8 cellular contexts compared by ENCODE assay signal in the genomic region with DNA sequence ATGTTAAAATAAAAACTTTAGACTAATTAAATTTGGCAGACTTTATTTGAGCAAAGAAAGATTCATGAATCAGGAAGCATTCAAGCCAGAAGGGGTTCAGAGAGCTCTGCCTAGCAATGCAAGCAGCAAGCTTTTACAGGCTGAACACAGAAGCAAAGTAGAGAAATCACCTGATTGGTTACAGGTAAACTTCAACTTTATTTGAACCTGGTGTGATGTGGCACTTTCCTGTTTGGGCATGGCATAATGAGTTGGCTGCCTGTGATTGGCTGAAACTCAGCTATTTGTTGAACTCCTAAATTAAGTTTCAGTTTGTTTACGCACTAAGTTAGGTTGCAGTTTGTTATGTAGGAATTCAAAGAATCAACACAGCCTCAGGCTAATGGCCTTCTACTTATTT.
A peak's percentile ranks its signal among the peaks of the same experiment; 100 is the strongest.
DNase-seq lines count a peak whose midpoint lies in the region; ATAC-seq, FAIRE-seq and TF ChIP-seq lines count a peak whose summit lies in the region.

No MANE protein-coding gene starts in this region.

- no peaks in the 10 kb centered on the region; the same call in 1 of the 2 replicates for H3F3A ChIP-seq in Loucy (ENCODE audit: low read depth)
- H3F3A ChIP-seq in smooth muscle cell (ENCODE audit: low read depth): no peaks in the 10 kb centered on the region

- H4K20me1 ChIP-seq in Loucy (ENCODE audit: insufficient read depth, low read length, poor library complexity, severe bottlenecking) (no peaks in the 10 kb centered on the region), GM12878 (ENCODE audit: control insufficient read depth, insufficient read depth) (no peaks in the 10 kb centered on the region), smooth muscle cell (ENCODE audit: low read depth) (no peaks in the 10 kb centered on the region)

- H3K79me2 ChIP-seq in Loucy (ENCODE audit: insufficient read depth, low read length) (no peaks in the 10 kb centered on the region), GM12878 (ENCODE audit: control insufficient read depth, insufficient read depth, low read length) (no peaks in the 10 kb centered on the region), smooth muscle cell (ENCODE audit: low read depth) (no peaks in the 10 kb centered on the region)

- TF ChIP-seq POLR2A in GM12878 (IDR thresholded peaks at IDR 0.05; ENCODE audit: low read depth, low read length): no peak

- TF ChIP-seq CTCF in Loucy (conservative IDR thresholded peaks at IDR 0.05; ENCODE audit: low read length) (no peak), GM12878 (IDR thresholded peaks at IDR 0.05 in 2 of 3, conservative IDR thresholded peaks at IDR 0.05 in 1 of 3; ENCODE audit: control insufficient read depth in 2 of 3, extremely low read depth in 1 of 3, insufficient read depth in 1 of 3, low read depth in 3 of 3, low read length in 3 of 3) (no peak), smooth muscle cell (IDR thresholded peaks at IDR 0.05; ENCODE audit: borderline replicate concordance, insufficient read depth, poor library complexity, severe bottlenecking) (no peak)

- H3K9me2 ChIP-seq in Loucy (replicated peaks; ENCODE audit: low read depth, low read length): no peaks in the 10 kb centered on the region

- H3K4me1 ChIP-seq in Loucy (ENCODE audit: insufficient read depth, low read length, poor library complexity, severe bottlenecking): peaks cover 36% of the 10 kb centered on the region
- peaks cover 30% of the 10 kb centered on the region for H3K4me1 ChIP-seq in GM12878 (ENCODE audit: control insufficient read depth, insufficient read depth, low read length)
- H3K4me1 ChIP-seq in smooth muscle cell (ENCODE audit: low read depth): peaks cover 17% of the 10 kb centered on the region

- no peaks in the 10 kb centered on the region for H3K36me3 ChIP-seq in Loucy (ENCODE audit: insufficient read depth, low read length)
- H3K36me3 ChIP-seq in GM12878 (ENCODE audit: control insufficient read depth in 2 of 2, insufficient read depth in 2 of 2, low read length in 1 of 2): no peaks in the 10 kb centered on the region
- H3K36me3 ChIP-seq in smooth muscle cell (ENCODE audit: low read depth): no peaks in the 10 kb centered on the region

- H3K9me3 ChIP-seq in Loucy (ENCODE audit: insufficient read depth, low read depth, low read length) (no peaks in the 10 kb centered on the region), GM12878 (replicated peaks; ENCODE audit: control insufficient read depth, insufficient read depth, low read length) (peaks cover 10% of the 10 kb centered on the region), smooth muscle cell (replicated peaks; ENCODE audit: low read depth) (no peaks in the 10 kb centered on the region)

- H3K27ac ChIP-seq in GM12878 (ENCODE audit: control insufficient read depth, insufficient read depth) (0 out of 2 replicates have a peak overlapping the region, but pooled peaks have one; percentile 4), smooth muscle cell (ENCODE audit: low read depth) (peak overlapping the region; percentile 90)

- no peak for TF ChIP-seq RAD21 in GM12878 (IDR thresholded peaks at IDR 0.05; ENCODE audit: insufficient read depth, low read depth, low read length)

- intact Hi-C loops in GM12878 (cut with micrococcal nuclease; ENCODE audit: unreplicated experiment): no loop called here

- FAIRE-seq in GM12878 (lab: Jason Lieb, UNC): peak; percentile 75

- in situ Hi-C loops in GM12878 (cut with MboI): no loop called here

- SMC1A ChIA-PET in GM12878 (lab: Charles Lee; ENCODE audit: uncharacterized antibody, unreplicated experiment): interaction anchor here (0.6 to 5.5 kb wide), 32 partner anchors 8 to 183 kb away, joined by 3 to 110 read pairs (median 6); no protein-coding TSS in a partner anchor

- H3K27me3 ChIP-seq in Loucy (ENCODE audit: insufficient read depth, low read length, poor library complexity, severe bottlenecking): no peaks in the 10 kb centered on the region
- H3K27me3 ChIP-seq in GM12878 (replicated peaks in 1 of 2; ENCODE audit: control insufficient read depth in 2 of 2, insufficient read depth in 2 of 2, low read length in 1 of 2): no peaks in the 10 kb centered on the region
- H3K27me3 ChIP-seq in smooth muscle cell (ENCODE audit: low read depth): no peaks in the 10 kb centered on the region

- CTCF ChIA-PET in GM12878 (lab: Yijun Ruan, JAX): interaction anchor here (0.6 to 3.8 kb wide), 10 partner anchors 10 to 242 kb away, joined by 3 to 25 read pairs (median 4); no protein-coding TSS in a partner anchor

- H3K4me2 ChIP-seq in Loucy (ENCODE audit: low read depth, low read length, poor library complexity, severe bottlenecking) (peak overlapping the region; percentile 36), GM12878 (ENCODE audit: control insufficient read depth, insufficient read depth) (no peak overlapping the region), smooth muscle cell (peak overlapping the region; percentile 39)

- peak overlapping the region; percentile 8 for H3K9ac ChIP-seq in Loucy (ENCODE audit: low read depth, low read length, poor library complexity, severe bottlenecking)
- H3K9ac ChIP-seq in GM12878 (ENCODE audit: control insufficient read depth, insufficient read depth, low read length): no peak overlapping the region
- H3K9ac ChIP-seq in smooth muscle cell (ENCODE audit: low read depth): peak overlapping the region; percentile 56

- peak overlapping the region; percentile 44; the same call in 1 of the 2 replicates for H2AFZ ChIP-seq in Loucy (ENCODE audit: low read length)
- H2AFZ ChIP-seq in GM12878 (ENCODE audit: control insufficient read depth, low read depth, low read length): no peak overlapping the region
- peak overlapping the region; percentile 44 for H2AFZ ChIP-seq in smooth muscle cell (ENCODE audit: low read depth)

- WGBS in GM12878 (ENCODE audit: insufficient coverage, insufficient replicate concordance, low lambda C conversion rate, missing lambda C conversion rate): 0% methylated on average over 1 of the region's 1 CpG
- 85% methylated on average over 1 of the region's 1 CpG for WGBS in smooth muscle cell (ENCODE audit: low lambda C conversion rate)

- BruUV-seq in GM12878 (replicated peaks; lab: Mats Ljungman, UMichigan): no TSS peak

- peak; percentile 42 for DNase-seq in activated CD4-positive, CD25-positive, alpha-beta regulatory T cell treated with anti-CD3 and anti-CD28 coated beads, Interleukin-2, amount 50 U/mL, for 16 hours (ENCODE audit: low read depth, low spot score)
- DNase-seq in activated CD4-positive, CD25-positive, alpha-beta regulatory T cell treated with anti-CD3 and anti-CD28 coated beads, Interleukin-2, amount 50 U/mL, for 72 hours: no peak
- DNase-seq in GM12878 (ENCODE audit: low read depth, low spot score): peak; percentile 72
- DNase-seq in smooth muscle cell (lab: John Stamatoyannopoulos, UW; ENCODE audit: unreplicated experiment): no peak
- no peak for DNase-seq in NCI-H2029 treated with DMSO at 0.1 percent for 48 hours (lab: John Stamatoyannopoulos, UW)
- DNase-seq in GM19238 (ENCODE audit: insufficient read length, low spot score): no peak
- no peak for DNase-seq in AG08395 (ENCODE audit: low spot score)

- no peak for TF ChIP-seq EP300 in GM12878 (IDR thresholded peaks at IDR 0.05; ENCODE audit: borderline replicate concordance in 1 of 2, control insufficient read depth in 1 of 2, low read depth in 2 of 2, low read length in 2 of 2)

- H3K4me3 ChIP-seq in Loucy (ENCODE audit: low read length, poor library complexity, severe bottlenecking) (peak overlapping the region; percentile 23), GM12878 (no peak overlapping the region), smooth muscle cell (no peak overlapping the region)

- peak; percentile 79 for ATAC-seq in GM12878

- POLR2A ChIA-PET in GM12878 (lab: Charles Lee): interaction anchor here (0.8 to 3.4 kb wide), 10 partner anchors 13 to 139 kb away, joined by 3 to 31 read pairs (median 6); no protein-coding TSS in a partner anchor

- RAD21 ChIA-PET in GM12878 (lab: Charles Lee; ENCODE audit: unreplicated experiment): interaction anchor here (1.2 to 5.7 kb wide), 15 partner anchors 10 to 161 kb away, joined by 3 to 86 read pairs (median 5); no protein-coding TSS in a partner anchor

TF ChIP-seq in GM12878, 131 proteins besides CTCF, POLR2A, EP300 and RAD21 (continues in another document):
- no peak for TF ChIP-seq ZNF274 (IDR thresholded peaks at IDR 0.05; ENCODE audit: insufficient read depth, insufficient read length)
- TF ChIP-seq POLR2AphosphoS2 (IDR thresholded peaks at IDR 0.05; ENCODE audit: low read depth, low read length): no peak
- 0 out of 2 replicates have a peak, but pooled peaks have one; percentile 34 for TF ChIP-seq CREB1 (IDR thresholded peaks at IDR 0.05; ENCODE audit: low read depth)
- TF ChIP-seq, protein P1, sequence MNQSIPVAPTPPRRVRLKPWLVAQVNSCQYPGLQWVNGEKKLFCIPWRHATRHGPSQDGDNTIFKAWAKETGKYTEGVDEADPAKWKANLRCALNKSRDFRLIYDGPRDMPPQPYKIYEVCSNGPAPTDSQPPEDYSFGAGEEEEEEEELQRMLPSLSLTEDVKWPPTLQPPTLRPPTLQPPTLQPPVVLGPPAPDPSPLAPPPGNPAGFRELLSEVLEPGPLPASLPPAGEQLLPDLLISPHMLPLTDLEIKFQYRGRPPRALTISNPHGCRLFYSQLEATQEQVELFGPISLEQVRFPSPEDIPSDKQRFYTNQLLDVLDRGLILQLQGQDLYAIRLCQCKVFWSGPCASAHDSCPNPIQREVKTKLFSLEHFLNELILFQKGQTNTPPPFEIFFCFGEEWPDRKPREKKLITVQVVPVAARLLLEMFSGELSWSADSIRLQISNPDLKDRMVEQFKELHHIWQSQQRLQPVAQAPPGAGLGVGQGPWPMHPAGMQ (IDR thresholded peaks at IDR 0.05; ENCODE audit: borderline replicate concordance): no peak
- no peak for TF ChIP-seq ETV6 (conservative IDR thresholded peaks at IDR 0.05 in 1 of 2, IDR thresholded peaks at IDR 0.05 in 1 of 2; ENCODE audit: borderline replicate concordance in 1 of 2, low read depth in 1 of 2)

Comparison
In these comparisons a context has a peak if more than half of its experiments do, and no peak if none do; other contexts are left out.
1. DNase-seq: peak in activated CD4-positive, CD25-positive, alpha-beta regulatory T cell treated with anti-CD3 and anti-CD28 coated beads, Interleukin-2, amount 50 U/mL, for 16 hours (single experiment) and GM12878 (single experiment); none in activated CD4-positive, CD25-positive, alpha-beta regulatory T cell treated with anti-CD3 and anti-CD28 coated beads, Interleukin-2, amount 50 U/mL, for 72 hours (single experiment), smooth muscle cell (single experiment), NCI-H2029 treated with DMSO at 0.1 percent for 48 hours (single experiment), GM19238 (single experiment) and AG08395 (single experiment).